ENCODE assay signal across 8 cellular contexts in the genomic region with DNA sequence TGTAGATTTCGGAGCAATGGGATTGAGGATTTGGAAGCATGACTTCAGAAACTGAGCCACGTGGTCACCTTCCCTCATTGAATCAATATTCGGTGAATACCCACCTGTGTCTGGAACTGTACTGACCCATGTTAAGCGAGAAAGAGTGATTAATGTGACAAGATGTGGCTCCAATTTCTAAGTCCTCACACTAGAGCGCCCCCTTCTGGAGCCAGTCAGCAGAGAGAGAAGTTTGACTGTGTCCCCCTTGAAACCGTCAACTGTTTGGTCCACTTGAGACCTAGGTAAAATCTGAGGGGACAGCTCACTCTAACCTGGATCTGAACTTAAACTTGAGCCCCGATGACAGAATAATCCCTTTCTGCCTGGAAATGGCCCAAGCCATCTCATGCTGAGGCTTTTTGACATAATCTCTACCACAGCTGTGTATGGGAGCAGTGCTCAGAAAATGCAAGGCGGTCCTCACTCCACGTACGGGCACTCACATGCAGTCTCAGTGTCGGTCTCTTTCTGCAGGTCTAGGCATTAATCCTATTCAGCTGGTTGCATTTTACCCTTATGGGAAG. TPM values are rescaled to one million over a fixed set of nuclear protein-coding genes. Genes with fewer than 3 reads are reported as not detected.
DNase-seq lines count a peak whose midpoint lies in the region; ATAC-seq and TF ChIP-seq lines count a peak whose summit lies in the region.
"Had no signal": no experiment of that assay in that cellular context is flagged by ENCODE, and none has a peak within 500 bp of the region (broad histone marks: within the 10 kb centered on the region; RNA-seq: fewer than 3 reads in every experiment).

No MANE protein-coding gene starts in this region.

- ATAC-seq in GM21423 (IDR thresholded peaks at IDR 0.05; ENCODE audit: unreplicated experiment): no peak
- ATAC-seq: right cardiac atrium had no signal

- peaks cover 9% of the 10 kb centered on the region for H3K4me1 Mint-ChIP-seq in activated CD4-positive, alpha-beta T cell treated with anti-CD3 and anti-CD28 coated beads, Interleukin-2, amount 10 ng/mL, durations not matched to agents 24 days and 14 days

- DNase-seq in HEK293T (ENCODE audit: extremely low spot score) (peak; percentile 57), fibroblast of villous mesenchyme (ENCODE audit: low read depth) (no peak), NCI-H2029 treated with DMSO at 0.1 percent for 48 hours (lab: John Stamatoyannopoulos, UW) (no peak), NCI-H2029 (lab: John Stamatoyannopoulos, UW) (no peak)
- DNase-seq in activated CD4-positive, alpha-beta T cell treated with anti-CD3 and anti-CD28 coated beads, Interleukin-2, amount 10 ng/mL, durations not matched to agents 24 days and 14 days: peak; percentile 74
- DNase-seq in stimulated activated CD8-positive, alpha-beta memory T cell treated with anti-CD3 and anti-CD28 coated beads, Interleukin-2, amount 100 ng/mL, for 48 hours (ENCODE audit: low read depth in 2 of 2): peak; percentile 32

- peak; percentile 47 for TF ChIP-seq CTCF in fibroblast of villous mesenchyme (IDR thresholded peaks at IDR 0.05; ENCODE audit: insufficient read depth, low read depth, low read length)

- intact Hi-C loops in activated CD4-positive, alpha-beta T cell treated with anti-CD3 and anti-CD28 coated beads, Interleukin-2, amount 10 ng/mL, durations not matched to agents 24 days and 14 days (cut with micrococcal nuclease): no loop called here

- peaks cover 2% of the 10 kb centered on the region for H3K36me3 Mint-ChIP-seq in activated CD4-positive, alpha-beta T cell treated with anti-CD3 and anti-CD28 coated beads, Interleukin-2, amount 10 ng/mL, durations not matched to agents 24 days and 14 days (ENCODE audit: low read depth)

- H3K4me3 Mint-ChIP-seq in activated CD4-positive, alpha-beta T cell treated with anti-CD3 and anti-CD28 coated beads, Interleukin-2, amount 10 ng/mL, durations not matched to agents 24 days and 14 days: no peak overlapping the region

- CTCF ChIA-PET in HEK293T (lab: Yijun Ruan, JAX): interaction anchor here (0.7 to 3.1 kb wide), 8 partner anchors 8 to 508 kb away, joined by 3 to 16 read pairs (median 4); no protein-coding TSS in a partner anchor

- no peaks in the 10 kb centered on the region for H3K9me3 Mint-ChIP-seq in activated CD4-positive, alpha-beta T cell treated with anti-CD3 and anti-CD28 coated beads, Interleukin-2, amount 10 ng/mL, durations not matched to agents 24 days and 14 days

- POLR2A ChIA-PET in HEK293T (lab: Yijun Ruan, JAX): no interaction called here

- H3K27ac Mint-ChIP-seq in activated CD4-positive, alpha-beta T cell treated with anti-CD3 and anti-CD28 coated beads, Interleukin-2, amount 10 ng/mL, durations not matched to agents 24 days and 14 days: no peak overlapping the region

- no peaks in the 10 kb centered on the region for H3K27me3 Mint-ChIP-seq in activated CD4-positive, alpha-beta T cell treated with anti-CD3 and anti-CD28 coated beads, Interleukin-2, amount 10 ng/mL, durations not matched to agents 24 days and 14 days

- no peak overlapping the region for H3K4me3 ChIP-seq in fibroblast of villous mesenchyme (ENCODE audit: low read depth, low read length)

TF ChIP-seq in HEK293T, 16 proteins besides CTCF, POLR2A, EP300 and RAD21:
- TF ChIP-seq SUZ12 (IDR thresholded peaks at IDR 0.05): no peak
- TF ChIP-seq ZNF384 (IDR thresholded peaks at IDR 0.05): no peak
- TF ChIP-seq, protein P1, sequence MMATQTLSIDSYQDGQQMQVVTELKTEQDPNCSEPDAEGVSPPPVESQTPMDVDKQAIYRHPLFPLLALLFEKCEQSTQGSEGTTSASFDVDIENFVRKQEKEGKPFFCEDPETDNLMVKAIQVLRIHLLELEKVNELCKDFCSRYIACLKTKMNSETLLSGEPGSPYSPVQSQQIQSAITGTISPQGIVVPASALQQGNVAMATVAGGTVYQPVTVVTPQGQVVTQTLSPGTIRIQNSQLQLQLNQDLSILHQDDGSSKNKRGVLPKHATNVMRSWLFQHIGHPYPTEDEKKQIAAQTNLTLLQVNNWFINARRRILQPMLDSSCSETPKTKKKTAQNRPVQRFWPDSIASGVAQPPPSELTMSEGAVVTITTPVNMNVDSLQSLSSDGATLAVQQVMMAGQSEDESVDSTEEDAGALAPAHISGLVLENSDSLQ (IDR thresholded peaks at IDR 0.05): peak; percentile 73

RNA-seq across cellular contexts. Expression of a gene that starts 47.8 kb away (rescaled TPM):
- 36.2 and 39.8 TPM in 2 replicates for total RNA-seq in activated CD4-positive, alpha-beta T cell treated with anti-CD3 and anti-CD28 coated beads, Interleukin-2, amount 10 ng/mL, durations not matched to agents 24 days and 14 days
- total RNA-seq in fibroblast of villous mesenchyme: 15.8 and 23.7 TPM in 2 replicates

Comparison
In these comparisons a context has a peak if more than half of its experiments do, and no peak if none do; other contexts are left out.
1. DNase-seq: peak in HEK293T (single experiment), activated CD4-positive, alpha-beta T cell treated with anti-CD3 and anti-CD28 coated beads, Interleukin-2, amount 10 ng/mL, durations not matched to agents 24 days and 14 days (single experiment) and stimulated activated CD8-positive, alpha-beta memory T cell treated with anti-CD3 and anti-CD28 coated beads, Interleukin-2, amount 100 ng/mL, for 48 hours (2 of 2); none in fibroblast of villous mesenchyme (single experiment), NCI-H2029 treated with DMSO at 0.1 percent for 48 hours (single experiment) and NCI-H2029 (single experiment).